19 cellular contexts compared by ENCODE assay signal in genomic region chr5:58299266-58299665, GRCh38.
"Had no signal": no experiment of that assay in that cellular context is flagged by ENCODE, and none has a peak within 500 bp of the region (broad histone marks: within the 10 kb centered on the region; RNA-seq: fewer than 3 reads in every experiment).

No MANE protein-coding gene starts in this region.

- H3K4me3 ChIP-seq: coronary artery, gastrocnemius medialis, left lung, ovary, right lobe of liver, smooth muscle cell, thyroid gland had no signal

- H3K4me1 ChIP-seq: gastrocnemius medialis, left lung, right lobe of liver, thyroid gland had no signal

- H3K4me2 ChIP-seq: smooth muscle cell had no signal

- DNase-seq: dermis blood vessel endothelial cell; gastrocnemius medialis; left cardiac atrium; left lung; mesenchymal stem cell; naive thymus-derived CD8-positive, alpha-beta T cell; nephron progenitor cell; nucleus accumbens; ovary; right lobe of liver; stimulated activated CD4-positive, alpha-beta T cell treated with anti-CD3 and anti-CD28 coated beads, Interleukin-12 subunit alpha, Interleukin-12 subunit beta, amount 100 ng/mL, for 4 hours; stimulated activated CD4-positive, alpha-beta T cell treated with anti-CD3 and anti-CD28 coated beads, Interleukin-1b, Interleukin-23, amount 100 ng/mL, for 48 hours; stimulated activated CD4-positive, alpha-beta T cell treated with anti-CD3 and anti-CD28 coated beads, Interleukin-4, amount 100 ng/mL, for 1 hour; stimulated activated CD8-positive, alpha-beta memory T cell treated with anti-CD3 and anti-CD28 coated beads, Interleukin-4, amount 100 ng/mL, for 48 hours; stimulated activated naive CD4-positive, alpha-beta T cell; stimulated activated naive CD8-positive, alpha-beta T cell treated with anti-CD3 and anti-CD28 coated beads, Interleukin-15, amount 100 ng/mL, for 72 hours; thyroid gland had no signal

- H3K27me3 ChIP-seq: gastrocnemius medialis, left lung, ovary, right lobe of liver, thyroid gland had no signal

- H3K9me3 ChIP-seq: gastrocnemius medialis, left lung, ovary, right lobe of liver, thyroid gland had no signal

- H3K27ac ChIP-seq: coronary artery, gastrocnemius medialis, left lung, ovary, right lobe of liver, thyroid gland had no signal

- ATAC-seq: gastrocnemius medialis; left cardiac atrium; left lung; naive thymus-derived CD8-positive, alpha-beta T cell; right lobe of liver; stimulated activated naive CD8-positive, alpha-beta T cell treated with anti-CD3 and anti-CD28 coated beads, Interleukin-15, amount 100 ng/mL, for 72 hours had no signal

- H3K36me3 ChIP-seq: gastrocnemius medialis, left lung, ovary, right lobe of liver, thyroid gland had no signal
